Comparison of ENCODE assay signal across 8 cellular contexts in the genomic region with DNA sequence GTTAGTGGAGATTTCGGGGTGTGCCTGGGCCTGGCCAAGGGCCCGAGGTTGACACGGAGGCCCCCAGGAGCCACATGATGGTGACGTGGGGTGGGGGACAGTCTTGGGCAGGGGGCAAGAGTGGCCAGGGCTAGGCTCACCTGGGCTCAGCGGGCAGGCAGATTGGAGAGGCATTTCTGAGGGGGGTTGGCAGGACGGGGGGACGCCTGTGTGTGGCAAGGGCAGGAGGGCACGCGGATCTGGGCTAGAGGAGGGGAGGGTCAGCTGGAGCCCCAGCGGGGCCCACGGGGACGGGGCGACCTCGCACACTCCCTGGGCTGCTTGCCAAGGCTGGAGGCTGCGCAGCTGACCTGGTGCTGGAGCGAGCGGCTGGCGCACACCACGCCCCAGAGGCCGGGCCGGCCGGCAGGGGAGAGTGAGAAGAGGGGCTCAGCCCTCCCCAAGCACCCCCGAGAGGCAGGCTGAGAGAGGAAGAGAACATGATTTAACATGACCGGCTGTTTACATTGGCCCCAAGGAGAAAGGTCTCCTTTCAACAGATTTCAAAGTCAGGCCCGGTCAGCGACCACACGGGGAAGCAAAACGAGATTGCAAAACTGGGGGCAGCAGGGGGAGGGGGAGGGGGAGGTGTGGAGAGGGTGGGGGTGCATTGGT. TPM values are rescaled to one million over a fixed set of nuclear protein-coding genes. Genes with fewer than 3 reads are reported as not detected.
DNase-seq lines count a peak whose midpoint lies in the region; ATAC-seq lines count a peak whose summit lies in the region.
"Had no signal": no experiment of that assay in that cellular context is flagged by ENCODE, and none has a peak within 500 bp of the region (broad histone marks: within the 10 kb centered on the region; RNA-seq: fewer than 3 reads in every experiment).

No MANE protein-coding gene starts in this region.

- no peak overlapping the region for H3K4me3 ChIP-seq in right cardiac atrium (ENCODE audit: low read length)
- H3K4me3 ChIP-seq in skeletal muscle cell (ENCODE audit: low read depth, low read length), result no peak overlapping the region

- H3K27ac ChIP-seq in adipose tissue (ENCODE audit: low read depth, low read length), result peak overlapping the region; percentile 33
- no peak overlapping the region for H3K27ac ChIP-seq in right cardiac atrium (ENCODE audit: low read length)

- WGBS in adipose tissue, 3 donors, result 12 to 15% (median 14%) methylated on average over 28 of the region's 28 CpGs
- 24% methylated on average over 28 of the region's 28 CpGs for whole genome bisulfite sequencing in right cardiac atrium

- H3K4me1 ChIP-seq in right cardiac atrium (ENCODE audit: control insufficient read depth, insufficient read depth, low read length), result peaks cover 5% of the 10 kb centered on the region

- DNase-seq in NCI-H1105 treated with DMSO at 0.1 percent for 48 hours (lab: John Stamatoyannopoulos, UW), result peak; percentile 46
- DNase-seq in right cardiac atrium, result peak; percentile 80 to 94 (median 93)
- DNase-seq in skeletal muscle cell (ENCODE audit: low read depth), result peak; percentile 43
- DNase-seq: NCI-H1436 treated with DMSO at 0.1 percent for 48 hours had no signal

- peak; percentile 52 to 73 for ATAC-seq in right cardiac atrium
- no peak for ATAC-seq in HG02763 (IDR thresholded peaks at IDR 0.05; ENCODE audit: unreplicated experiment)
- no peak for ATAC-seq in GM19397 (IDR thresholded peaks at IDR 0.05; ENCODE audit: unreplicated experiment)
- ATAC-seq in HG03565 (IDR thresholded peaks at IDR 0.05; ENCODE audit: unreplicated experiment), result no peak

- no peaks in the 10 kb centered on the region for H3K27me3 ChIP-seq in right cardiac atrium (ENCODE audit: control insufficient read depth, insufficient read depth)

- intact Hi-C loops in right cardiac atrium (cut with DNase I), result no loop called here

- no peaks in the 10 kb centered on the region for H3K9me3 ChIP-seq in right cardiac atrium (ENCODE audit: control insufficient read depth, low read length)

RNA-seq across cellular contexts. Expression of a gene that starts 38.0 kb away (rescaled TPM):
- polyA plus RNA-seq in adipose tissue (10 to 100 TPM in 2 of 3 donors, 1 to 10 TPM in 1; 3.3 to 18.1 (median 17.8) TPM), right cardiac atrium (6.7 TPM)
- total RNA-seq in right cardiac atrium, result 10 to 100 TPM; 13.8 to 19.2 (median 16.8) TPM

RNA-seq across cellular contexts. Expression of a gene that starts 54.3 kb away (rescaled TPM):
- polyA plus RNA-seq in adipose tissue (1 to 10 TPM in 1 of 3 donors, under 1 TPM in 2; 0.01 to 1.3 (median 0.02) TPM), right cardiac atrium (not detected)
- total RNA-seq in right cardiac atrium, result under 1 TPM in 1 of 4 donors, not detected in 3; 0.03 TPM

Comparison
In these comparisons a context has a peak if more than half of its experiments do, and no peak if none do; other contexts are left out.
1. DNase-seq: peak in every context shown above with its lines; median percentile 93 in right cardiac atrium; 46 in NCI-H1105 treated with DMSO at 0.1 percent for 48 hours; 43 in skeletal muscle cell.
2. ATAC-seq: peak in right cardiac atrium (2 of 2); none in HG02763 (single experiment), GM19397 (single experiment) and HG03565 (single experiment).